8 cellular contexts compared by ENCODE assay signal in the genomic region with DNA sequence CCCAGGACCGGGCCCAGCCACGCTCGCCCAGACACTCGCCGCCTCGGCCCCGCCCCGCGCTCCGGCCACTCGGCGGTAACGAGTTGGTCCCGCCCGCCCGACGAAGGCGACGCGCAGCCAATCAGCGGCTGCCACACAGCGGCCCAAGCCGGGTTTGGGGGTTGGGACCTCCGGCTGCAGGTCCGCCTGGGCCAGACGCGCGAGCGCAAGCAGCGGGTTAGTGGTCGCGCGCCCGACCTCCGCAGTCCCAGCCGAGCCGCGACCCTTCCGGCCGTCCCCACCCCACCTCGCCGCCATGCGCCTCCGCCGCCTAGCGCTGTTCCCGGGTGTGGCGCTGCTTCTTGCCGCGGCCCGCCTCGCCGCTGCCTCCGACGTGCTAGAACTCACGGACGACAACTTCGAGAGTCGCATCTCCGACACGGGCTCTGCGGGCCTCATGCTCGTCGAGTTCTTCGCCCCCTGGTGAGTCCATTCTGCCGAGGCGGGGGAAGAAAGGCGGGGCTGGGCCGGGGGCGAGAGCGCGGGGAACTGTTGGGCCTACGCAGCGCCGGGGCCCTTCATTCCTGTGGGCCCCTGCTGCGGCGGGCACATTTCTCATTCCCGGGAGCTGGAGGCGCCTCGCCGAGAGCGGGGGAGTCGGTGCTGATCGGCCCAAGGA.
DNase-seq lines count a peak whose midpoint lies in the region; ATAC-seq lines count a peak whose summit lies in the region.
"Not testable (repeated sequence)": the region's sequence is repeated elsewhere in the genome, so short reads cannot be mapped to it uniquely, and the experiment has no call there.

A gene (plus strand): TSS at position 194 of the 658 bp plus-strand sequence. CDS start 102 bp downstream, at position 296.

- H3K9me3 Mint-ChIP-seq in central memory CD8-positive, alpha-beta T cell: not testable (repeated sequence)

- H3K27me3 Mint-ChIP-seq in central memory CD8-positive, alpha-beta T cell: not testable (repeated sequence)

- peak; percentile 82 for ATAC-seq in GM19023 (IDR thresholded peaks at IDR 0.05; ENCODE audit: unreplicated experiment)
- peak; percentile 76 for ATAC-seq in HG03175 (IDR thresholded peaks at IDR 0.05; ENCODE audit: unreplicated experiment)
- ATAC-seq in central memory CD8-positive, alpha-beta T cell (replicated peaks; ENCODE audit: extremely low read depth, poor library complexity, severe bottlenecking): peak; percentile 53

- H3K27ac Mint-ChIP-seq in central memory CD8-positive, alpha-beta T cell (ENCODE audit: low read depth): peak within 1 kb of the TSS; percentile 97

- peaks cover 33% of the 10 kb centered on the region for H3K4me1 Mint-ChIP-seq in central memory CD8-positive, alpha-beta T cell

- H3K36me3 Mint-ChIP-seq in central memory CD8-positive, alpha-beta T cell (ENCODE audit: insufficient read depth): peaks cover 30% of the 10 kb centered on the region

- peak; percentile 97 for DNase-seq in AG08396 (ENCODE audit: low spot score)
- DNase-seq in NCI-H446 (lab: John Stamatoyannopoulos, UW): peak; percentile 58 to 92
- DNase-seq in activated CD4-positive, CD25-positive, alpha-beta regulatory T cell treated with anti-CD3 and anti-CD28 coated beads, Interleukin-2, amount 50 U/mL, for 72 hours: peak; percentile 89
- peak; percentile 71 for DNase-seq in central memory CD8-positive, alpha-beta T cell (ENCODE audit: low spot score in 2 of 2)
- peak; percentile 88 for DNase-seq in inferior parietal cortex (ENCODE audit: extremely low spot score)
- peak; percentile 62 for DNase-seq in smooth muscle cell of the brain vasculature (ENCODE audit: low read depth, low spot score)

- peak within 1 kb of the TSS; percentile 97 for H3K4me3 Mint-ChIP-seq in central memory CD8-positive, alpha-beta T cell

Comparison
In these comparisons a context has a peak if more than half of its experiments do, and no peak if none do; other contexts are left out.
1. Peak in every context shown above with its lines: DNase-seq and ATAC-seq.